26 cellular contexts compared by ENCODE assay signal in the genomic region with DNA sequence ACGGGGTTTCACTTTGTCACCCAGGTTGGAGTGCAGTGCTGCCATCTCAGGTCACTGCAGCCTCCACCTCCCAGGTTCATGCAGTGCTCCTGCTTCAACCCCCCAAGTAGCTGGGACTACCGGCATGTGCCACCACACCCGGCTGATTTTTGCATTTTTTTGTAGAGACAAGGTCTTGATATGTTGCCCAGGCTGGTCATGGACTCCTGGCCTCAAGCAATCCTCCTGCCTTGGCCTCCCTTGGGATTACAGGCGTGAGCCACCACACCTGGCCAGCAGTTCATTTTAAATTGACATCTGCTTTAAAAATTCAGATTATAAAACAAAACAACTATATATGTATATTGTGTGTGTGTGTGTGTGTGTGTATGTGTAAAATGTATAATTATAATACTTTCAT.
"Had no signal": no experiment of that assay in that cellular context is flagged by ENCODE, and none has a peak within 500 bp of the region (broad histone marks: within the 10 kb centered on the region; RNA-seq: fewer than 3 reads in every experiment).

No MANE protein-coding gene starts in this region.

- H3K27ac Mint-ChIP-seq: activated CD4-positive, alpha-beta memory T cell treated with anti-CD3 and anti-CD28 coated beads, Interleukin-2, amount 10 ng/mL, durations not matched to agents 7 days and 5 days; activated CD4-positive, alpha-beta T cell treated with anti-CD3 and anti-CD28 coated beads, Interleukin-2, amount 10 ng/mL, durations not matched to agents 7 days and 5 days; activated naive CD8-positive, alpha-beta T cell; activated T-helper 17 cell treated with anti-CD3 and anti-CD28 coated beads, Interleukin-2, amount 50 U/mL, for 72 hours had no signal

- H3K9me3 Mint-ChIP-seq: activated T-cell treated with anti-CD3 and anti-CD28 coated beads, Interleukin-2, amount 50 U/mL, for 4 hours; activated T-helper 17 cell treated with anti-CD3 and anti-CD28 coated beads, Interleukin-2, amount 50 U/mL, for 72 hours; effector memory CD8-positive, alpha-beta T cell had no signal

- H3K4me1 ChIP-seq: foreskin keratinocyte, gastrocnemius medialis had no signal

- H3K27ac ChIP-seq: brain microvascular endothelial cell, esophagus muscularis mucosa, foreskin keratinocyte, gastrocnemius medialis, heart left ventricle had no signal

- H3K9me3 ChIP-seq: esophagus muscularis mucosa, gastrocnemius medialis, heart left ventricle had no signal

- H3K27me3 Mint-ChIP-seq: activated CD4-positive, alpha-beta memory T cell treated with anti-CD3 and anti-CD28 coated beads, Interleukin-2, amount 10 ng/mL, durations not matched to agents 7 days and 5 days; activated CD4-positive, alpha-beta T cell treated with anti-CD3 and anti-CD28 coated beads, Interleukin-2, amount 10 ng/mL, durations not matched to agents 7 days and 5 days; activated naive CD8-positive, alpha-beta T cell; activated T-helper 17 cell treated with anti-CD3 and anti-CD28 coated beads, Interleukin-2, amount 50 U/mL, for 72 hours; effector memory CD8-positive, alpha-beta T cell had no signal

- H3K27me3 ChIP-seq: brain microvascular endothelial cell, esophagus muscularis mucosa, foreskin keratinocyte, gastrocnemius medialis, heart left ventricle had no signal

- H3K4me1 Mint-ChIP-seq: activated CD4-positive, alpha-beta memory T cell treated with anti-CD3 and anti-CD28 coated beads, Interleukin-2, amount 10 ng/mL, durations not matched to agents 7 days and 5 days; activated CD4-positive, alpha-beta T cell treated with anti-CD3 and anti-CD28 coated beads, Interleukin-2, amount 10 ng/mL, durations not matched to agents 7 days and 5 days; activated T-helper 17 cell treated with anti-CD3 and anti-CD28 coated beads, Interleukin-2, amount 50 U/mL, for 72 hours had no signal

- DNase-seq: activated CD4-positive, alpha-beta memory T cell treated with anti-CD3 and anti-CD28 coated beads, Interleukin-2, amount 10 ng/mL, durations not matched to agents 7 days and 5 days; activated CD4-positive, alpha-beta T cell treated with anti-CD3 and anti-CD28 coated beads for 1 hour; activated CD4-positive, alpha-beta T cell treated with anti-CD3 and anti-CD28 coated beads for 4 hours; activated CD4-positive, alpha-beta T cell treated with anti-CD3 and anti-CD28 coated beads, Interleukin-2, amount 10 ng/mL, durations not matched to agents 7 days and 5 days; activated CD4-positive, alpha-beta T cell treated with anti-CD3 and anti-CD28 coated beads, Interleukin-2, amount 50 U/mL, for 4 hours; activated effector memory CD4-positive, alpha-beta T cell treated with Interleukin-2 at 50 U/mL for 16 hours; activated gamma-delta T cell treated with Interleukin-2 at 50 U/mL for 16 hours; activated naive CD4-positive, alpha-beta T cell treated with anti-CD3 and anti-CD28 coated beads, Interleukin-2, amount 50 U/mL, for 16 hours; activated naive CD4-positive, alpha-beta T cell treated with Interleukin-2 at 50 U/mL for 16 hours; activated T-cell treated with anti-CD3 and anti-CD28 coated beads, Interleukin-2, amount 50 U/mL, for 4 hours; amniotic stem cell; anterior cingulate cortex; brain microvascular endothelial cell; cortex of kidney; dermis blood vessel endothelial cell; effector CD4-positive, alpha-beta T cell; effector memory CD8-positive, alpha-beta T cell; erythroblast; foreskin keratinocyte; gastrocnemius medialis; glutamatergic neuron; heart left ventricle; T-helper 2 cell had no signal

- ATAC-seq: activated T-cell treated with anti-CD3 and anti-CD28 coated beads, Interleukin-2, amount 50 U/mL, for 4 hours; activated T-helper 17 cell treated with anti-CD3 and anti-CD28 coated beads, Interleukin-2, amount 50 U/mL, for 72 hours; effector memory CD8-positive, alpha-beta T cell; foreskin keratinocyte; gastrocnemius medialis; heart left ventricle had no signal

- H3K4me3 Mint-ChIP-seq: activated CD4-positive, alpha-beta memory T cell treated with anti-CD3 and anti-CD28 coated beads, Interleukin-2, amount 10 ng/mL, durations not matched to agents 7 days and 5 days; activated CD4-positive, alpha-beta T cell treated with anti-CD3 and anti-CD28 coated beads, Interleukin-2, amount 10 ng/mL, durations not matched to agents 7 days and 5 days; activated naive CD8-positive, alpha-beta T cell; activated T-cell treated with anti-CD3 and anti-CD28 coated beads, Interleukin-2, amount 50 U/mL, for 4 hours; activated T-helper 17 cell treated with anti-CD3 and anti-CD28 coated beads, Interleukin-2, amount 50 U/mL, for 72 hours; effector memory CD8-positive, alpha-beta T cell had no signal

- H3K36me3 ChIP-seq: brain microvascular endothelial cell had no signal

- H3K4me3 ChIP-seq: esophagus muscularis mucosa, gastrocnemius medialis, heart left ventricle had no signal
